Comparison of ENCODE assay signal across 8 cellular contexts in the genomic region with DNA sequence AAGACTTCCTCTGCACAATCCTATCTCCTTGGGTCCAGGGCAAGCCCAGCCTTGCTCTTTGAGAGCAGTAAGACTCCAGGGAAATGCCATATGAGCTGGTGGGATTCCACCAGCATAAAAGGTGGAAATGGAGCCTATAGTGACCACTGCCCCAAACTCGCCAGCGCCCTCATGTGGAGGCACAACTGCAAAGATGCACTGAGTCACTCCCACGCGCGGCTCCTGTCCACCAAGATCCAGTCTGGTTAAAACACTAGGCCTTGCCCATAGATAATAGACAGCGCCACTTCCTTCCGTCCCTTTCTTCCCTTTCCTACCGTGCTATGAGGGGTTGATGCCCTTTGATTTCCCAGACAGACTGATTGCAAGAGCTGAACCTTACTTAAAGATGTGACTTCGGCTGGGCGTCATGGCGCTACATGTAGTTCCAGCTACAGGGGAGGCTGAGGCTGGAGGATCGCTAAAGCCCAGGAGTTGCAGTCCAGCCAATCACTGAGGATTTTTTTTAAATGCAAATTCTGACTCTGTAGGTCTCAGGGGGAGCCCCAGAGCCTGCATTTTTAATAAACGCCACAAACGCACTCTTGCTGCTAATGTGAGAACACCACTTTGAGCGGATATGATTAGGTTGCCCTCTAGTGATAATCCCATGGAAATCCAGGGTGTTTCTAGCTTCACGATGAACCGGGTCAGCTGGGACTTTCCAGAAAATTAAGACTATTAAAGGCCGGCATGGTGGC.
DNase-seq lines count a peak whose midpoint lies in the region; ATAC-seq, FAIRE-seq and TF ChIP-seq lines count a peak whose summit lies in the region.

No MANE protein-coding gene starts in this region.

- H3K27me3 ChIP-seq in right atrium auricular region (no peaks in the 10 kb centered on the region), bronchial epithelial cell (ENCODE audit: control insufficient read depth, insufficient read depth, low read length) (no peaks in the 10 kb centered on the region)

- H3K36me3 ChIP-seq in right atrium auricular region: no peaks in the 10 kb centered on the region
- H3K36me3 ChIP-seq in bronchial epithelial cell (ENCODE audit: control insufficient read depth, insufficient read depth, low read length): no peaks in the 10 kb centered on the region

- FAIRE-seq in bronchial epithelial cell (lab: Jason Lieb, UNC): no peak

- H3K27ac Mint-ChIP-seq in memory B cell: no peak overlapping the region

- peak; percentile 68 for ATAC-seq in Right ventricle myocardium superior (ENCODE audit: poor library complexity)
- peak; percentile 32 for ATAC-seq in memory B cell (ENCODE audit: low read depth)
- ATAC-seq in HG02678 (IDR thresholded peaks at IDR 0.05; ENCODE audit: unreplicated experiment): no peak

- no peaks in the 10 kb centered on the region for H3K9me3 ChIP-seq in right atrium auricular region

- no peak for DNase-seq in Right ventricle myocardium superior
- DNase-seq in right atrium auricular region (ENCODE audit: low spot score): no peak
- DNase-seq in NCI-H345 (lab: John Stamatoyannopoulos, UW): peak; percentile 19
- peak; percentile 44 for DNase-seq in bronchial epithelial cell (ENCODE audit: low read depth)
- DNase-seq in memory B cell (ENCODE audit: low spot score in 2 of 2): no peak
- no peak for DNase-seq in NCI-H1436 (lab: John Stamatoyannopoulos, UW)
- DNase-seq in activated gamma-delta T cell (lab: John Stamatoyannopoulos, UW): no peak

- peaks cover 8% of the 10 kb centered on the region for H3K27me3 Mint-ChIP-seq in memory B cell

- no peak overlapping the region for H3K27ac ChIP-seq in right atrium auricular region

- intact Hi-C loops in Right ventricle myocardium superior (cut with DNase I): no loop called here

- no peak overlapping the region for H3K4me3 Mint-ChIP-seq in memory B cell

- no peaks in the 10 kb centered on the region for H3K36me3 Mint-ChIP-seq in memory B cell

- H3K9me3 Mint-ChIP-seq in memory B cell: no peaks in the 10 kb centered on the region

- no peaks in the 10 kb centered on the region for H3K4me1 Mint-ChIP-seq in memory B cell

- H3K4me3 ChIP-seq in right atrium auricular region (no peak overlapping the region), bronchial epithelial cell (ENCODE audit: low read depth, low read length) (no peak overlapping the region)

- no peaks in the 10 kb centered on the region for H3K4me1 ChIP-seq in right atrium auricular region

- TF ChIP-seq CTCF in right atrium auricular region (IDR thresholded peaks at IDR 0.05) (peak in 1 of 2 donors; percentile 68), bronchial epithelial cell (IDR thresholded peaks at IDR 0.05; ENCODE audit: insufficient read depth, low read length, severe bottlenecking) (peak; percentile 40)

Comparison
In these comparisons a context has a peak if more than half of its experiments do, and no peak if none do; other contexts are left out.
1. DNase-seq: peak in NCI-H345 (single experiment) and bronchial epithelial cell (single experiment); none in Right ventricle myocardium superior (single experiment), right atrium auricular region (single experiment), memory B cell (0 of 2), NCI-H1436 (single experiment) and activated gamma-delta T cell (single experiment).